8 cellular contexts compared by ENCODE assay signal in the genomic region with DNA sequence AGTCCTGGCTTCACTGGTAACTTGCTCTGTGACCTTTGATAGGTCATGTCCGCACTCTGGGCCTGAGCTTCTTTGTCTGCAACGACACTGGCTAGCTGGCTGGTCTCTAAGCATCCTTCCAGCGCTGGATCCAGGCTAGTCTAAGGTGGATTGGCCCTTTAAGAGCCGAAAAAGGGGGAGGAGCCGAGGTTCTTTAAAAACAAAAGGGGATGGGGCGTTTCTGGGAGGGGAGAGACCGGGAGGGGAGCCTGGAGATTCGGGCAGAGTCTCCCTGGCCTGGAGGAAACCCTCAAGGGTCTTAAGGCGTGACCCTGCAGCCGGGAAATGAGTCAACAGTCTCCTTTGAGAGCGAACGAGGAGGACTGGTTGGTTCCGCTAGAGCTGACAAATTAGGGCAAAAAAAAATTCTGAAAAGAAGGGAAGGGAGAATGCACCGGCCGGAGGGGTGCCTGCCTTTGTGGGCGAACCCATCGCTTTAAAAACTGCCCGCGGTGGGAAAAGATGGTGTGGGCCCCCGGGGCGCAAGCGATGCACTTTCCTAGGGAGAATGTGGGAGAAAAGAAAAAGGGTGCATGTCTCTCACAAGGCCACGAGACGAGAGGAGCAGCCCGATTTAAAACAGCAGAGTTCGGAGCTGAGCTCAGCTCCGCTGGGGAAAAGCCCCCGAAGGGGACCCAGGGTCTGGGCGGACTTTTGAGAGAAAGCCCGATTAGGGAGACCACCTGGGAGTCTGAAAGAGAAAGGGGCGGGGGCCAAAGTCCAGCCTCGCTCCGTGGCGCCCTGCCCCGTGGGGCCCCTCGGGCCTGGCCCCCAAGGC. TPM values are rescaled to one million over a fixed set of nuclear protein-coding genes. Genes with fewer than 3 reads are reported as not detected.
DNase-seq lines count a peak whose midpoint lies in the region; ATAC-seq lines count a peak whose summit lies in the region.

No MANE protein-coding gene starts in this region.

- no peaks in the 10 kb centered on the region for H3K36me3 Mint-ChIP-seq in activated T-helper 2 cell treated with anti-CD3 and anti-CD28 coated beads, Interferon-gamma antibody, Interleukin-2, Interleukin-4, amounts not matched to agents 10 μg/mL and 5 μg/mL and 100 μg/mL, durations not matched to agents 14 hours and 24 hours and 36 hours (ENCODE audit: low read depth)

- H3K36me3 ChIP-seq in muscle layer of duodenum (ENCODE audit: control insufficient read depth in 1 of 2, insufficient read depth in 2 of 2, low read length in 2 of 2) = no peaks in the 10 kb centered on the region

- H3K27me3 ChIP-seq in muscle layer of duodenum (ENCODE audit: low read depth, low read length) = no peaks in the 10 kb centered on the region

- peak overlapping the region; percentile 24 for H3K27ac Mint-ChIP-seq in activated T-helper 2 cell treated with anti-CD3 and anti-CD28 coated beads, Interferon-gamma antibody, Interleukin-2, Interleukin-4, amounts not matched to agents 10 μg/mL and 5 μg/mL and 100 μg/mL, durations not matched to agents 14 hours and 24 hours and 36 hours

- peaks cover 23% of the 10 kb centered on the region for H3K27me3 Mint-ChIP-seq in activated T-helper 2 cell treated with anti-CD3 and anti-CD28 coated beads, Interferon-gamma antibody, Interleukin-2, Interleukin-4, amounts not matched to agents 10 μg/mL and 5 μg/mL and 100 μg/mL, durations not matched to agents 14 hours and 24 hours and 36 hours (ENCODE audit: low read depth)

- ATAC-seq in HG03460 (IDR thresholded peaks at IDR 0.05; ENCODE audit: unreplicated experiment) = peak; percentile 21
- no peak for ATAC-seq in HG03469 (IDR thresholded peaks at IDR 0.05; ENCODE audit: unreplicated experiment)

- no peaks in the 10 kb centered on the region for H3K9me3 Mint-ChIP-seq in activated T-helper 2 cell treated with anti-CD3 and anti-CD28 coated beads, Interferon-gamma antibody, Interleukin-2, Interleukin-4, amounts not matched to agents 10 μg/mL and 5 μg/mL and 100 μg/mL, durations not matched to agents 14 hours and 24 hours and 36 hours

- peaks cover 6 to 44% of the 10 kb centered on the region in 2 donors for H3K4me1 ChIP-seq in muscle layer of duodenum (ENCODE audit: control insufficient read depth in 1 of 2, insufficient read depth in 2 of 2, low read length in 2 of 2)

- peaks cover 12% of the 10 kb centered on the region for H3K4me1 Mint-ChIP-seq in activated T-helper 2 cell treated with anti-CD3 and anti-CD28 coated beads, Interferon-gamma antibody, Interleukin-2, Interleukin-4, amounts not matched to agents 10 μg/mL and 5 μg/mL and 100 μg/mL, durations not matched to agents 14 hours and 24 hours and 36 hours (ENCODE audit: low read depth)

- intact Hi-C loops in activated T-helper 2 cell treated with anti-CD3 and anti-CD28 coated beads, Interferon-gamma antibody, Interleukin-2, Interleukin-4, amounts not matched to agents 10 μg/mL and 5 μg/mL and 100 μg/mL, durations not matched to agents 14 hours and 24 hours and 36 hours (cut with micrococcal nuclease) = loop anchor here (2.0 to 5.0 kb wide), 3 partner anchors 45 to 380 kb away; partner anchors contain the start of genes MARK2 and SPINDOC

- H3K4me3 ChIP-seq in muscle layer of duodenum (ENCODE audit: low read depth in 1 of 2, low read length in 2 of 2) = peak overlapping the region; percentile 67 to 94

- peak overlapping the region; percentile 13 for H3K27ac ChIP-seq in muscle layer of duodenum (ENCODE audit: low read length)
- H3K27ac ChIP-seq in temporal lobe (ENCODE audit: low read depth, low read length) = peak overlapping the region; percentile 30

- peak overlapping the region; percentile 86 for H3K4me3 Mint-ChIP-seq in activated T-helper 2 cell treated with anti-CD3 and anti-CD28 coated beads, Interferon-gamma antibody, Interleukin-2, Interleukin-4, amounts not matched to agents 10 μg/mL and 5 μg/mL and 100 μg/mL, durations not matched to agents 14 hours and 24 hours and 36 hours (ENCODE audit: low read depth)

- H3K9me3 ChIP-seq in muscle layer of duodenum (ENCODE audit: control insufficient read depth in 1 of 2, low read length in 2 of 2) = no peaks in the 10 kb centered on the region

- DNase-seq in DMS 273 (lab: John Stamatoyannopoulos, UW; ENCODE audit: unreplicated experiment) (peak; percentile 79), NOMO-1 treated with DMSO at 0.1 percent for 48 hours (lab: John Stamatoyannopoulos, UW; ENCODE audit: unreplicated experiment) (peak; percentile 29), fibroblast of peridontal ligament (ENCODE audit: extremely low read depth) (peak; percentile 78)
- peak; percentile 30 for DNase-seq in activated T-helper 2 cell treated with anti-CD3 and anti-CD28 coated beads, Interferon-gamma antibody, Interleukin-2, Interleukin-4, amounts not matched to agents 10 μg/mL and 5 μg/mL and 100 μg/mL, durations not matched to agents 14 hours and 24 hours and 36 hours (ENCODE audit: low spot score)

RNA-seq across cellular contexts. Expression of gene ZFTA, which starts 1.0 kb away (rescaled TPM):
- total RNA-seq in activated T-helper 2 cell treated with anti-CD3 and anti-CD28 coated beads, Interferon-gamma antibody, Interleukin-2, Interleukin-4, amounts not matched to agents 10 μg/mL and 5 μg/mL and 100 μg/mL, durations not matched to agents 14 hours and 24 hours and 36 hours = 7.0 and 8.9 TPM in 2 replicates
- total RNA-seq in temporal lobe = 66.1 TPM

RNA-seq across cellular contexts. Expression of gene SPINDOC, which starts 45.6 kb away (rescaled TPM):
- total RNA-seq in activated T-helper 2 cell treated with anti-CD3 and anti-CD28 coated beads, Interferon-gamma antibody, Interleukin-2, Interleukin-4, amounts not matched to agents 10 μg/mL and 5 μg/mL and 100 μg/mL, durations not matched to agents 14 hours and 24 hours and 36 hours = 67.0 and 69.2 TPM in 2 replicates
- 8.1 TPM for total RNA-seq in temporal lobe

Comparison
In these comparisons a context has a peak if more than half of its experiments do, and no peak if none do; other contexts are left out.
1. DNase-seq: peak in every context shown above with its lines; median percentile 79 in DMS 273; 78 in fibroblast of peridontal ligament; 30 in activated T-helper 2 cell treated with anti-CD3 and anti-CD28 coated beads, Interferon-gamma antibody, Interleukin-2, Interleukin-4, amounts not matched to agents 10 μg/mL and 5 μg/mL and 100 μg/mL, durations not matched to agents 14 hours and 24 hours and 36 hours; 29 in NOMO-1 treated with DMSO at 0.1 percent for 48 hours.